In the genomic region with DNA sequence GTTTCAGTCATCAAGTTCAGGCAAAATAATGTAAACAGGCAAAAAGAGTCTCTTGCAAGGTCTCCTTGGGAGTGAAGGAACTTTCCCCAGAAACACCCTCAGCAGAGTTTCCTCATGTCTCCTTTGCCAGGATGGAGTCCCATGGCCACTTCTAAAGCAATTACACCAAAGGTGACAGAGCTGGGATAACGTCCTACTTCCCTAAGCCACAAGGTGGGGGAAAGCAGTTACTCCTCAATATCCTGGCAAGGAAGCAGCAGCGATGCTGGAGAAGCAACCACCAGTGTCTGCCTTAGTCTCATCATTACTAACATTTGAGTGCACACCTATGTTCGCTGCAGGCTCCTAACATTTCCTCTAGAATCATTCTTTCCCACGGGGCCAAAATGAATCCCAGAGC, we compare ENCODE assay signal across 20 cellular contexts.
"Had no signal": no experiment of that assay in that cellular context is flagged by ENCODE, and none has a peak within 500 bp of the region (broad histone marks: within the 10 kb centered on the region; RNA-seq: fewer than 3 reads in every experiment).

No MANE protein-coding gene starts in this region.

- H3K9me3 ChIP-seq: neutrophil, ovary had no signal

- H3K36me3 ChIP-seq: ovary had no signal

- H3K4me3 Mint-ChIP-seq: activated naive CD8-positive, alpha-beta T cell treated with anti-CD3 and anti-CD28 coated beads for 36 hours; dendritic cell treated with granulocyte-macrophage colony-stimulating factor and Interleukin-4, amounts not matched to agents 40 ng/mL and 50 ng/mL, for 4 days; natural killer cell treated with Interleukin-12 subunit alpha and Interleukin-12 subunit beta and Interleukin-15 and Interleukin-18, amount 100 ng/mL, for 72 hours; stimulated activated effector memory CD8-positive, alpha-beta T cell treated with anti-CD3 and anti-CD28 coated beads, Interleukin-12 subunit alpha, Interleukin-12 subunit beta, amount 100 ng/mL, for 72 hours; stimulated activated naive CD8-positive, alpha-beta T cell treated with anti-CD3 and anti-CD28 coated beads, Interleukin-15, amount 100 ng/mL, for 72 hours; T-cell had no signal

- H3K36me3 Mint-ChIP-seq: natural killer cell treated with Interleukin-12 subunit alpha and Interleukin-12 subunit beta and Interleukin-15 and Interleukin-18, amount 100 ng/mL, for 72 hours had no signal

- H3K27ac Mint-ChIP-seq: activated naive CD8-positive, alpha-beta T cell treated with anti-CD3 and anti-CD28 coated beads for 36 hours; dendritic cell treated with granulocyte-macrophage colony-stimulating factor and Interleukin-4, amounts not matched to agents 40 ng/mL and 50 ng/mL, for 4 days; natural killer cell treated with Interleukin-12 subunit alpha and Interleukin-12 subunit beta and Interleukin-15 and Interleukin-18, amount 100 ng/mL, for 72 hours; stimulated activated effector memory CD8-positive, alpha-beta T cell treated with anti-CD3 and anti-CD28 coated beads, Interleukin-12 subunit alpha, Interleukin-12 subunit beta, amount 100 ng/mL, for 72 hours; stimulated activated naive CD8-positive, alpha-beta T cell treated with anti-CD3 and anti-CD28 coated beads, Interleukin-15, amount 100 ng/mL, for 72 hours; T-cell had no signal

- H3K4me1 ChIP-seq: tibial artery had no signal

- H3K9me3 Mint-ChIP-seq: dendritic cell treated with granulocyte-macrophage colony-stimulating factor and Interleukin-4, amounts not matched to agents 40 ng/mL and 50 ng/mL, for 4 days had no signal

- FAIRE-seq: TTC549 had no signal

- H3K4me3 ChIP-seq: ovary, tibial artery had no signal

- H3K27me3 ChIP-seq: neutrophil, ovary, tibial artery had no signal

- H3K27ac ChIP-seq: neutrophil, ovary, tibial artery had no signal

- ATAC-seq: left ventricle myocardium superior; natural killer cell treated with Interleukin-12 subunit alpha and Interleukin-12 subunit beta and Interleukin-15 and Interleukin-18, amount 100 ng/mL, for 72 hours; right cardiac atrium; stimulated activated effector memory CD8-positive, alpha-beta T cell treated with anti-CD3 and anti-CD28 coated beads, Interleukin-12 subunit alpha, Interleukin-12 subunit beta, amount 100 ng/mL, for 72 hours; stimulated activated naive CD8-positive, alpha-beta T cell treated with anti-CD3 and anti-CD28 coated beads, Interleukin-15, amount 100 ng/mL, for 72 hours; T-cell had no signal

- H3K27me3 Mint-ChIP-seq: activated naive CD8-positive, alpha-beta T cell treated with anti-CD3 and anti-CD28 coated beads for 36 hours; natural killer cell treated with Interleukin-12 subunit alpha and Interleukin-12 subunit beta and Interleukin-15 and Interleukin-18, amount 100 ng/mL, for 72 hours; stimulated activated naive CD8-positive, alpha-beta T cell treated with anti-CD3 and anti-CD28 coated beads, Interleukin-15, amount 100 ng/mL, for 72 hours; T-cell had no signal

- DNase-seq: activated CD4-positive, alpha-beta T cell treated with anti-CD3 and anti-CD28 coated beads, Interleukin-2, amount 50 U/mL, for 48 hours; activated naive CD4-positive, alpha-beta T cell treated with Interleukin-2 at 50 U/mL for 16 hours; activated naive CD8-positive, alpha-beta T cell treated with anti-CD3 and anti-CD28 coated beads for 36 hours; activated T-cell treated with anti-CD3 and anti-CD28 coated beads, Interleukin-2, amount 50 U/mL, for 48 hours; effector CD4-positive, alpha-beta T cell; erythroblast; foreskin fibroblast; left ventricle myocardium superior; mammary epithelial cell; ovary; right cardiac atrium; stimulated activated CD4-positive, alpha-beta T cell treated with anti-CD3 and anti-CD28 coated beads, Interleukin-12 subunit alpha, Interleukin-12 subunit beta, amount 100 ng/mL, for 4 hours; stimulated activated naive CD8-positive, alpha-beta T cell treated with anti-CD3 and anti-CD28 coated beads, Interleukin-15, amount 100 ng/mL, for 72 hours; T-cell; tibial artery had no signal
